ENCODE assay signal across 8 cellular contexts in the genomic region with DNA sequence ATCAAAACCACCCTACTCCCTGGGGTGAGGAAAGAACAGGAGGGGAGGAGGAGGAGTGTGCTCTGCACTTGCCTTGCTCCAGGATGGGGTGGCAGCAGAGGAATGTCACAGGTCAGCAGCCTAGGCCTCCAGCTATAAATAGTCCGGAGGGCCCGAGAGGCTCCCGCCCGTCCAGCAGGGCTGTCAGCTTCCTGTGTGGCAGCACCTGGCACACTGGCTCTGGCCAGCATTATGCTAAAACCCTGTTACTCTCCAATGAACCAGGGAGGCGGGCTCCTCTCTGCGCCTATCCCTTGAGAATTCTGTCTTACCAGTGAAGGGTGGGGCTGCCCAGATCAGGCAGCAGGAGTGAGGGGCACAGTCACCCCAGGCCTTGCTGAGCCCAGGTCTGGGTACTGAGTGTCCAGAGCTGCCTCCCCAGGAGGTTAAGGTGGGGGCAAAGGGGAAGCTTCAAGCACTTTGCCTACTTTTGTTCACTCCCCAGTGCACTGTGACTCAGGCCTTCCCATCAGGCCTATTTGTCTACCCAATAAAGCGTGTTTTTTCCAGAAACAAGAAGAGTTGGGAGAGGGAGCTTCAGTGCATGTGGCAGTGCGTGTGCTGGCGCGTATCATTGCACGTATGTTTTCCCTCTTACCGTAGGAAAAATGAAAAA. TPM values are rescaled to one million over a fixed set of nuclear protein-coding genes. Genes with fewer than 3 reads are reported as not detected.
DNase-seq lines count a peak whose midpoint lies in the region; ATAC-seq and TF ChIP-seq lines count a peak whose summit lies in the region.

No MANE protein-coding gene starts in this region.

- peaks cover 15% of the 10 kb centered on the region for H3F3A ChIP-seq in SK-N-SH (replicated peaks; ENCODE audit: insufficient read depth)

- no peaks in the 10 kb centered on the region for H3K27me3 ChIP-seq in SK-N-SH (ENCODE audit: insufficient read depth)
- no peaks in the 10 kb centered on the region for H3K27me3 ChIP-seq in iPS-15b (ENCODE audit: control insufficient read depth, insufficient read depth, low read length)
- H3K27me3 ChIP-seq in gastrocnemius medialis, result no peaks in the 10 kb centered on the region
- H3K27me3 ChIP-seq in HAP-1 (ENCODE audit: low read depth), result no peaks in the 10 kb centered on the region

- in situ Hi-C loops in gastrocnemius medialis (cut with MboI; ENCODE audit: low sequenced_read_pairs in 4 of 4) (no loop called here), HAP-1 (cut with MboI; ENCODE audit: low sequenced_read_pairs) (no loop called here)

- peak overlapping the region; percentile 68; the same call in 1 of the 2 replicates for H3K4me2 ChIP-seq in SK-N-SH

- no peak for TF ChIP-seq EP300 in SK-N-SH (IDR thresholded peaks at IDR 0.05; ENCODE audit: borderline replicate concordance in 1 of 2, low read depth in 1 of 2, low read length in 1 of 2)

- H3K27ac ChIP-seq in SK-N-SH (ENCODE audit: low read depth in 2 of 2, low read length in 1 of 2) (peak overlapping the region in 1 of 2 experiments; percentile 63; a peak in 2 of 4 replicates), gastrocnemius medialis (peak overlapping the region; percentile 92 to 95 (median 95))

- H3K36me3 ChIP-seq in SK-N-SH (replicated peaks in 1 of 2; ENCODE audit: control insufficient read depth in 1 of 2, insufficient read depth in 2 of 2, low read length in 1 of 2), result peaks cover 0 to 5% of the 10 kb centered on the region in 2 experiments
- H3K36me3 ChIP-seq in iPS-15b (ENCODE audit: control insufficient read depth, insufficient read depth, low read length), result peaks cover 4% of the 10 kb centered on the region
- peaks cover 0 to 6% of the 10 kb centered on the region in 2 donors for H3K36me3 ChIP-seq in gastrocnemius medialis
- H3K36me3 ChIP-seq in HAP-1 (replicated peaks), result no peaks in the 10 kb centered on the region

- peak overlapping the region; percentile 25 to 59; a peak in 2 of 4 replicates for H3K4me3 ChIP-seq in SK-N-SH (ENCODE audit: low read depth in 2 of 2, low read length in 1 of 2)
- H3K4me3 ChIP-seq in iPS-15b (ENCODE audit: low read depth, low read length), result peak overlapping the region; percentile 58
- H3K4me3 ChIP-seq in gastrocnemius medialis, result peak overlapping the region; percentile 45 to 96 (median 50)
- H3K4me3 ChIP-seq in HAP-1, result no peak overlapping the region

- peaks cover 9% of the 10 kb centered on the region; the same call in 1 of the 2 replicates for H4K20me1 ChIP-seq in SK-N-SH (ENCODE audit: insufficient read depth)

- CTCF ChIA-PET in SK-N-SH (lab: Yijun Ruan, JAX), result interaction anchor here (0.6 to 5.5 kb wide), 46 partner anchors 13 to 626 kb away, joined by 3 to 96 read pairs (median 5); partner anchors contain the start of genes AQP5, CERS5, GPD1 and SMARCD1

- intact Hi-C loops in gastrocnemius medialis (cut with DNase I; ENCODE audit: low total_unique reads), result loop anchor here (1.0 to 5.0 kb wide), 5 partner anchors 56 to 369 kb away; partner anchors contain the start of genes CERS5, LARP4, RACGAP1 and TMBIM6

- no peak for ATAC-seq in SK-N-SH treated with all-trans-retinoic acid at 6 μM for 48 hours
- peak; percentile 49 to 59 for ATAC-seq in gastrocnemius medialis

- H3K4me1 ChIP-seq in SK-N-SH (ENCODE audit: control insufficient read depth in 1 of 2, insufficient read depth in 2 of 2, low read depth in 1 of 2, low read length in 1 of 2) (peaks cover 12 to 18% of the 10 kb centered on the region in 2 experiments; a peak in 2 of 4 replicates), iPS-15b (ENCODE audit: control insufficient read depth, insufficient read depth, low read length) (peaks cover 14% of the 10 kb centered on the region), gastrocnemius medialis (peaks cover 69 to 83% of the 10 kb centered on the region in 2 donors), HAP-1 (peaks cover 7% of the 10 kb centered on the region)

- H3K9ac ChIP-seq in SK-N-SH, result no peak overlapping the region
- H3K9ac ChIP-seq in iPS-15b (ENCODE audit: low read depth, low read length), result peak overlapping the region; percentile 37

- POLR2A ChIA-PET in SK-N-SH (lab: Yijun Ruan, JAX), result interaction anchor here (1.0 to 3.4 kb wide), 8 partner anchors 7 to 241 kb away, joined by 4 to 27 read pairs (median 8); partner anchors contain the start of genes CERS5, GPD1 and SMARCD1

- TF ChIP-seq CTCF in SK-N-SH (IDR thresholded peaks at IDR 0.05) (no peak), gastrocnemius medialis (IDR thresholded peaks at IDR 0.05 in 4 of 5, conservative IDR thresholded peaks at IDR 0.05 in 1 of 5) (no peak)

- TF ChIP-seq RAD21 in SK-N-SH (IDR thresholded peaks at IDR 0.05; ENCODE audit: low read length), result no peak

- H3K9me3 ChIP-seq in SK-N-SH, result no peaks in the 10 kb centered on the region
- H3K9me3 ChIP-seq in iPS-15b (ENCODE audit: control insufficient read depth, insufficient read depth, low read length), result no peaks in the 10 kb centered on the region
- no peaks in the 10 kb centered on the region for H3K9me3 ChIP-seq in gastrocnemius medialis
- no peaks in the 10 kb centered on the region for H3K9me3 ChIP-seq in HAP-1

- no peaks in the 10 kb centered on the region for H3K9me2 ChIP-seq in SK-N-SH

- WGBS in SK-N-SH (ENCODE audit: low lambda C conversion rate), result 75% methylated on average over 6 of the region's 12 CpGs

- H2AFZ ChIP-seq in SK-N-SH (ENCODE audit: low read depth), result peak overlapping the region; percentile 75

- H3K79me2 ChIP-seq in SK-N-SH (ENCODE audit: insufficient read depth), result peaks cover 33% of the 10 kb centered on the region

- no peak for DNase-seq in SK-N-SH
- DNase-seq in M059J (ENCODE audit: low read depth), result peak; percentile 73
- peak; percentile 23 for DNase-seq in amniotic epithelial cell (ENCODE audit: low read depth)
- DNase-seq in gastrocnemius medialis, result peak; percentile 85 to 96
- no peak for DNase-seq in HAP-1 (ENCODE audit: low spot score in 2 of 2)
- DNase-seq in stimulated activated naive CD4-positive, alpha-beta T cell (lab: John Stamatoyannopoulos, UW), result no peak

- TF ChIP-seq POLR2A in gastrocnemius medialis (IDR thresholded peaks at IDR 0.05), result peak; percentile 41 to 55

TF ChIP-seq in SK-N-SH, 30 proteins besides CTCF, POLR2A, EP300 and RAD21:
- TF ChIP-seq CHD2 (IDR thresholded peaks at IDR 0.05; ENCODE audit: low read length, partially characterized antibody), result no peak
- TF ChIP-seq FOXJ3 (CRISPR knock-in tag; IDR thresholded peaks at IDR 0.05), result peak; percentile 32; the same call in 1 of the 2 replicates
- no peak for TF ChIP-seq NRF1 (IDR thresholded peaks at IDR 0.05; ENCODE audit: low read depth, low read length)
- no peak for TF ChIP-seq USF2 (IDR thresholded peaks at IDR 0.05; ENCODE audit: borderline replicate concordance, low read depth, low read length)

TF ChIP-seq in SK-N-SH treated with all-trans-retinoic acid at 6 μM for 48 hours, 23 proteins besides CTCF, POLR2A, EP300 and RAD21 (continues in another document):
- no peak for TF ChIP-seq BACH2 (CRISPR knock-in tag; IDR thresholded peaks at IDR 0.05; ENCODE audit: borderline replicate concordance)
- TF ChIP-seq ZNF8 (CRISPR knock-in tag; IDR thresholded peaks at IDR 0.05), result no peak
- TF ChIP-seq TOX (CRISPR knock-in tag; IDR thresholded peaks at IDR 0.05; ENCODE audit: borderline replicate concordance), result no peak
- TF ChIP-seq ZC3H10 (CRISPR knock-in tag; IDR thresholded peaks at IDR 0.05), result no peak
- no peak for TF ChIP-seq PATZ1 (CRISPR knock-in tag; IDR thresholded peaks at IDR 0.05; ENCODE audit: borderline replicate concordance)

RNA-seq across cellular contexts. Expression of gene COX14, which starts 1.1 kb away (rescaled TPM):
- 204 and 218 TPM in 2 replicates for polyA plus RNA-seq in SK-N-SH (2012; rRNA removed)
- 212 and 214 TPM in 2 replicates for polyA plus RNA-seq in SK-N-SH (2012; cell fraction: cytosol; rRNA removed)
- polyA plus RNA-seq in SK-N-SH (2012; cell fraction: nucleus; rRNA removed), result 56.4 and 74.7 TPM in 2 replicates
- total RNA-seq in M059J (2014; rRNA removed; shearing (Covaris generic)), result 67.6 and 72.0 TPM in 2 replicates
- 100 to 1,000 TPM in 3 of 4 donors, 10 to 100 TPM in 1; 98.8 to 137 (median 106) TPM for total RNA-seq in gastrocnemius medialis

RNA-seq across cellular contexts. Expression of gene GPD1, which starts 7.1 kb away (rescaled TPM):
- polyA plus RNA-seq in SK-N-SH (2012; rRNA removed), result 0.07 and 0.26 TPM in 2 replicates
- 0.06 and 0.07 TPM in 2 replicates for polyA plus RNA-seq in SK-N-SH (2012; cell fraction: cytosol; rRNA removed)
- 0.72 and 1.0 TPM in 2 replicates for polyA plus RNA-seq in SK-N-SH (2012; cell fraction: nucleus; rRNA removed)
- 0.20 TPM in 1 of 2 replicates, not detected in the other for total RNA-seq in M059J (2014; rRNA removed; shearing (Covaris generic))
- 100 to 1,000 TPM in 3 of 4 donors, 10 to 100 TPM in 1; 68.2 to 763 (median 288) TPM for total RNA-seq in gastrocnemius medialis

RNA-seq across cellular contexts. Expression of gene SMARCD1, which starts 25.7 kb away (rescaled TPM):
- polyA plus RNA-seq in SK-N-SH (2012; rRNA removed), result 58.5 and 77.2 TPM in 2 replicates
- polyA plus RNA-seq in SK-N-SH (2012; cell fraction: cytosol; rRNA removed), result 37.1 and 43.2 TPM in 2 replicates
- 190 and 230 TPM in 2 replicates for polyA plus RNA-seq in SK-N-SH (2012; cell fraction: nucleus; rRNA removed)
- total RNA-seq in M059J (2014; rRNA removed; shearing (Covaris generic)), result 48.7 and 52.9 TPM in 2 replicates
- total RNA-seq in gastrocnemius medialis, result 10 to 100 TPM; 16.9 to 27.3 (median 20.1) TPM

RNA-seq across cellular contexts. Expression of gene ASIC1, which starts 53.5 kb away (rescaled TPM):
- 24.3 and 28.4 TPM in 2 replicates for polyA plus RNA-seq in SK-N-SH (2012; rRNA removed)
- polyA plus RNA-seq in SK-N-SH (2012; cell fraction: cytosol; rRNA removed), result 13.0 and 18.6 TPM in 2 replicates
- polyA plus RNA-seq in SK-N-SH (2012; cell fraction: nucleus; rRNA removed), result 49.9 and 58.9 TPM in 2 replicates
- total RNA-seq in M059J (2014; rRNA removed; shearing (Covaris generic)), result 0.69 and 4.2 TPM in 2 replicates
- under 1 TPM in 2 of 4 donors, not detected in 2; 0.15 to 0.53 TPM for total RNA-seq in gastrocnemius medialis

RNA-seq across cellular contexts. Expression of gene CERS5, which starts 56.3 kb away (rescaled TPM):
- 56.9 and 68.3 TPM in 2 replicates for polyA plus RNA-seq in SK-N-SH (2012; rRNA removed)
- 53.7 and 58.9 TPM in 2 replicates for polyA plus RNA-seq in SK-N-SH (2012; cell fraction: cytosol; rRNA removed)
- polyA plus RNA-seq in SK-N-SH (2012; cell fraction: nucleus; rRNA removed), result 123 and 155 TPM in 2 replicates
- total RNA-seq in M059J (2014; rRNA removed; shearing (Covaris generic)), result 26.1 and 28.9 TPM in 2 replicates
- total RNA-seq in gastrocnemius medialis, result 1 to 10 TPM; 5.4 to 9.2 (median 7.3) TPM

Comparison
In these comparisons a context has a peak if more than half of its experiments do, and no peak if none do; other contexts are left out.
1. DNase-seq: peak in M059J (single experiment), amniotic epithelial cell (single experiment) and gastrocnemius medialis (2 of 2); none in SK-N-SH (single experiment), HAP-1 (0 of 2) and stimulated activated naive CD4-positive, alpha-beta T cell (0 of 6).
2. RNA of gene GPD1, which starts 7.1 kb away (total RNA-seq): 68.2 to 763 TPM in gastrocnemius medialis; 0.20 TPM in M059J; every median in the first group is over 10 times any median in the second.